9 cellular contexts compared by ENCODE assay signal in genomic region chr1:59506952-59507351, GRCh38.
DNase-seq lines count a peak whose midpoint lies in the region; ATAC-seq, FAIRE-seq and TF ChIP-seq lines count a peak whose summit lies in the region.
"Had no signal": no experiment of that assay in that cellular context is flagged by ENCODE, and none has a peak within 500 bp of the region (broad histone marks: within the 10 kb centered on the region; RNA-seq: fewer than 3 reads in every experiment).

No MANE protein-coding gene starts in this region.

- DNase-seq in GM12892 (ENCODE audit: insufficient read length) (no peak), NOMO-1 treated with dmso at 0.1 percent for 144 hours (lab: John Stamatoyannopoulos, UW; ENCODE audit: unreplicated experiment) (peak; percentile 74), left kidney (ENCODE audit: low read depth, low spot score) (peak; percentile 38), NCI-H2107 treated with DMSO at 0.1 percent for 48 hours (lab: John Stamatoyannopoulos, UW; ENCODE audit: unreplicated experiment) (no peak)
- no peak for DNase-seq in activated naive CD4-positive, alpha-beta T cell treated with anti-CD3 and anti-CD28 coated beads, Interleukin-2, amount 50 U/mL, for 16 hours
- no peak for DNase-seq in activated CD8-positive, alpha-beta T cell treated with anti-CD3 and anti-CD28 coated beads, Interleukin-2, amount 10 ng/mL, durations not matched to agents 7 days and 5 days

- no peaks in the 10 kb centered on the region for H3K27me3 Mint-ChIP-seq in activated CD8-positive, alpha-beta T cell treated with anti-CD3 and anti-CD28 coated beads, Interleukin-2, amount 10 ng/mL, durations not matched to agents 7 days and 5 days (ENCODE audit: low read depth)

- CTCF ChIA-PET in activated CD8-positive, alpha-beta T cell treated with anti-CD3 and anti-CD28 coated beads, Interleukin-2, amount 10 ng/mL, durations not matched to agents 7 days and 5 days (lab: Charles Lee) = no interaction called here

- peak; percentile 66 for FAIRE-seq in GM12892 (lab: Jason Lieb, UNC)

- ATAC-seq in HG02571 (IDR thresholded peaks at IDR 0.05; ENCODE audit: unreplicated experiment) (peak; percentile 78), HG02884 (IDR thresholded peaks at IDR 0.05; ENCODE audit: unreplicated experiment) (no peak)
- ATAC-seq in activated CD8-positive, alpha-beta T cell treated with anti-CD3 and anti-CD28 coated beads, Interleukin-2, amount 10 ng/mL, durations not matched to agents 7 days and 5 days = no peak
- ATAC-seq: HCT116 had no signal

- H3K4me1 Mint-ChIP-seq in activated CD8-positive, alpha-beta T cell treated with anti-CD3 and anti-CD28 coated beads, Interleukin-2, amount 10 ng/mL, durations not matched to agents 7 days and 5 days (ENCODE audit: low read depth) = no peaks in the 10 kb centered on the region

- no peak overlapping the region for H3K27ac Mint-ChIP-seq in activated CD8-positive, alpha-beta T cell treated with anti-CD3 and anti-CD28 coated beads, Interleukin-2, amount 10 ng/mL, durations not matched to agents 7 days and 5 days

- no peak overlapping the region for H3K4me3 Mint-ChIP-seq in activated CD8-positive, alpha-beta T cell treated with anti-CD3 and anti-CD28 coated beads, Interleukin-2, amount 10 ng/mL, durations not matched to agents 7 days and 5 days

- no peak for TF ChIP-seq POLR2A in GM12892 (IDR thresholded peaks at IDR 0.05; ENCODE audit: low read depth, low read length)

- POLR2A ChIA-PET in activated CD8-positive, alpha-beta T cell treated with anti-CD3 and anti-CD28 coated beads, Interleukin-2, amount 10 ng/mL, durations not matched to agents 7 days and 5 days (lab: Charles Lee) = no interaction called here

- H3K36me3 Mint-ChIP-seq in activated CD8-positive, alpha-beta T cell treated with anti-CD3 and anti-CD28 coated beads, Interleukin-2, amount 10 ng/mL, durations not matched to agents 7 days and 5 days (ENCODE audit: low read depth) = no peaks in the 10 kb centered on the region

- no peaks in the 10 kb centered on the region for H3K9me3 Mint-ChIP-seq in activated CD8-positive, alpha-beta T cell treated with anti-CD3 and anti-CD28 coated beads, Interleukin-2, amount 10 ng/mL, durations not matched to agents 7 days and 5 days (ENCODE audit: insufficient read depth)

Comparison
In these comparisons a context has a peak if more than half of its experiments do, and no peak if none do; other contexts are left out.
1. DNase-seq: peak in NOMO-1 treated with dmso at 0.1 percent for 144 hours (single experiment) and left kidney (single experiment); none in GM12892 (single experiment), activated naive CD4-positive, alpha-beta T cell treated with anti-CD3 and anti-CD28 coated beads, Interleukin-2, amount 50 U/mL, for 16 hours (single experiment), NCI-H2107 treated with DMSO at 0.1 percent for 48 hours (single experiment) and activated CD8-positive, alpha-beta T cell treated with anti-CD3 and anti-CD28 coated beads, Interleukin-2, amount 10 ng/mL, durations not matched to agents 7 days and 5 days (single experiment).